In genomic region chr20:1392443-1392692, GRCh38 we compare ENCODE assay signal across 8 cellular contexts. TPM values are rescaled to one million over a fixed set of nuclear protein-coding genes. Genes with fewer than 3 reads are reported as not detected.
DNase-seq lines count a peak whose midpoint lies in the region; ATAC-seq and TF ChIP-seq lines count a peak whose summit lies in the region.

No MANE protein-coding gene starts in this region.

- H3K9me3 ChIP-seq in suprapubic skin, result no peaks in the 10 kb centered on the region

- peaks cover 7% of the 10 kb centered on the region for H3K9me3 Mint-ChIP-seq in activated naive CD8-positive, alpha-beta T cell (ENCODE audit: low read depth)
- no peaks in the 10 kb centered on the region for H3K9me3 Mint-ChIP-seq in immature natural killer cell

- peak; percentile 24 for ATAC-seq in HG02943 (IDR thresholded peaks at IDR 0.05; ENCODE audit: low read depth, unreplicated experiment)
- no peak for ATAC-seq in GM18520 (IDR thresholded peaks at IDR 0.05; ENCODE audit: unreplicated experiment)

- no CpG with 5 or more reads among the region's 13 CpGs for WGBS in suprapubic skin

- H3K4me1 ChIP-seq in suprapubic skin, result peaks cover 57% of the 10 kb centered on the region

- peaks cover 12% of the 10 kb centered on the region for H3K27me3 ChIP-seq in suprapubic skin

- H3K4me1 Mint-ChIP-seq in activated naive CD8-positive, alpha-beta T cell (ENCODE audit: low read depth), result peaks cover 63% of the 10 kb centered on the region
- peaks cover 54 to 60% of the 10 kb centered on the region in 2 donors for H3K4me1 Mint-ChIP-seq in immature natural killer cell

- H3K36me3 ChIP-seq in suprapubic skin, result no peaks in the 10 kb centered on the region

- DNase-seq in GM12865 (ENCODE audit: low read depth) (no peak), immature natural killer cell (no peak), suprapubic skin (ENCODE audit: low spot score in 2 of 2) (no peak), pons (ENCODE audit: low spot score) (no peak), COLO829 (ENCODE audit: low spot score) (no peak)

- no peak for TF ChIP-seq POLR2A in suprapubic skin (IDR thresholded peaks at IDR 0.05)

- peak overlapping the region; percentile 96 for H3K4me3 Mint-ChIP-seq in activated naive CD8-positive, alpha-beta T cell
- peak overlapping the region; percentile 85 to 87 (median 86) for H3K4me3 Mint-ChIP-seq in immature natural killer cell

- peak overlapping the region; percentile 93 for H3K4me3 ChIP-seq in GM12865 (ENCODE audit: low read depth, low read length)
- H3K4me3 ChIP-seq in suprapubic skin, result peak overlapping the region; percentile 78

- no peak for TF ChIP-seq EP300 in suprapubic skin (IDR thresholded peaks at IDR 0.05)

- H3K27me3 Mint-ChIP-seq in activated naive CD8-positive, alpha-beta T cell, result no peaks in the 10 kb centered on the region
- peaks cover 0 to 19% (median 16%) of the 10 kb centered on the region in 3 donors for H3K27me3 Mint-ChIP-seq in immature natural killer cell (ENCODE audit: low read depth in 3 of 3)

- H3K27ac ChIP-seq in suprapubic skin, result peak overlapping the region; percentile 72

- TF ChIP-seq CTCF in GM12865 (IDR thresholded peaks at IDR 0.05; ENCODE audit: insufficient read depth, low read depth, low read length, missing control alignments) (no peak), suprapubic skin (IDR thresholded peaks at IDR 0.05) (no peak)

- H3K27ac Mint-ChIP-seq in activated naive CD8-positive, alpha-beta T cell, result peak overlapping the region; percentile 93
- peak overlapping the region; percentile 79 to 87 (median 84) for H3K27ac Mint-ChIP-seq in immature natural killer cell

- H3K36me3 Mint-ChIP-seq in activated naive CD8-positive, alpha-beta T cell, result no peaks in the 10 kb centered on the region
- H3K36me3 Mint-ChIP-seq in immature natural killer cell, result no peaks in the 10 kb centered on the region

RNA-seq across cellular contexts. Expression of gene FKBP1A, which starts 0.5 kb away (rescaled TPM):
- 10 to 100 TPM; 45.1 to 70.7 (median 47.5) TPM for polyA plus RNA-seq in immature natural killer cell
- total RNA-seq in suprapubic skin, result 100 to 1,000 TPM in 3 of 4 donors, 10 to 100 TPM in 1; 100.0 to 151 (median 115) TPM
